12 cellular contexts compared by ENCODE assay signal in the genomic region with DNA sequence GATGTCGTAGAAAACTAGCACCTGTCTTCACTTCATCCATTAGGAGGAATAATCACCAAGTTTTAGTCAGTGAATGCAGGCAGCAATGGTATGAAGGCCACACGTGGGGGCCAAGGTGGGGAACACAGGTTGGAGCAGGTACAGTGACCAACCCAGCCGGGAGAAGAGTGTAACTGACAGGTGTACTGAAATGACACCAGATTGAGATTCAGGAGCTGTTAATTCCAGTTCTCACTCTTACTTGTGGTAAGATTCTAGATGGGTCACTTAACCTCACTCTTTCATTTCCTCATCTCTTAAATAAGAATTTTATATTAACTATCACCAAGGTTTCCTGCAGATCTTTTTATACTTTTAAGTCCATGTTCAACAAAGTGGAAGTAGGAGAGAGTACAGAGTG.
A peak's percentile ranks its signal among the peaks of the same experiment; 100 is the strongest.
DNase-seq lines count a peak whose midpoint lies in the region; ATAC-seq, FAIRE-seq and TF ChIP-seq lines count a peak whose summit lies in the region.
"Had no signal": no experiment of that assay in that cellular context is flagged by ENCODE, and none has a peak within 500 bp of the region (broad histone marks: within the 10 kb centered on the region; RNA-seq: fewer than 3 reads in every experiment).

No MANE protein-coding gene starts in this region.

- no peaks in the 10 kb centered on the region for H3K79me2 ChIP-seq in GM12878 (ENCODE audit: control insufficient read depth, insufficient read depth, low read length)

- no peaks in the 10 kb centered on the region for H3K27me3 ChIP-seq in GM12878 (replicated peaks in 1 of 2; ENCODE audit: control insufficient read depth in 2 of 2, insufficient read depth in 2 of 2, low read length in 1 of 2)
- H3K27me3 ChIP-seq: right atrium auricular region had no signal

- no peak for TF ChIP-seq CTCF in GM12878 (IDR thresholded peaks at IDR 0.05 in 2 of 3, conservative IDR thresholded peaks at IDR 0.05 in 1 of 3; ENCODE audit: control insufficient read depth in 2 of 3, extremely low read depth in 1 of 3, insufficient read depth in 1 of 3, low read depth in 3 of 3, low read length in 3 of 3)

- H3K36me3 ChIP-seq in GM12878 (ENCODE audit: control insufficient read depth in 2 of 2, insufficient read depth in 2 of 2, low read length in 1 of 2): no peaks in the 10 kb centered on the region
- H3K36me3 ChIP-seq: right atrium auricular region had no signal

- DNase-seq in GM12878 (ENCODE audit: low read depth, low spot score) (no peak), DMS114 treated with DMSO at 0.1 percent for 48 hours (lab: John Stamatoyannopoulos, UW; ENCODE audit: unreplicated experiment) (no peak), middle frontal gyrus (ENCODE audit: extremely low spot score, low spot score) (no peak)
- no peak for DNase-seq in T-helper 2 cell treated with Interferon-gamma antibody and Interleukin-4, amounts not matched to agents 5 μg/mL and 100 μg/mL, for 36 hours (ENCODE audit: low spot score)
- DNase-seq: activated CD8-positive, alpha-beta memory T cell treated with anti-CD3 and anti-CD28 coated beads, Interleukin-2, amount 50 U/mL, for 48 hours; H9; KG1; substantia nigra had no signal

- H3K9me3 ChIP-seq in GM12878 (replicated peaks; ENCODE audit: control insufficient read depth, insufficient read depth, low read length): no peaks in the 10 kb centered on the region
- H3K9me3 ChIP-seq: right atrium auricular region had no signal

- FAIRE-seq in GM12878 (lab: Jason Lieb, UNC): no peak

- no peak for TF ChIP-seq POLR2A in GM12878 (IDR thresholded peaks at IDR 0.05; ENCODE audit: low read depth, low read length)

- SMC1A ChIA-PET in GM12878 (lab: Charles Lee; ENCODE audit: uncharacterized antibody, unreplicated experiment): no interaction called here

- no peak for TF ChIP-seq EP300 in GM12878 (IDR thresholded peaks at IDR 0.05; ENCODE audit: borderline replicate concordance in 1 of 2, control insufficient read depth in 1 of 2, low read depth in 2 of 2, low read length in 2 of 2)

- H3K4me3 Mint-ChIP-seq in T-helper 2 cell treated with Interferon-gamma antibody and Interleukin-4, amounts not matched to agents 5 μg/mL and 100 μg/mL, for 36 hours: no peak overlapping the region
- H3K4me3 Mint-ChIP-seq: H9 had no signal

- CTCF ChIA-PET in GM12878 (lab: Yijun Ruan, JAX): no interaction called here

- H3K27ac Mint-ChIP-seq in T-helper 2 cell treated with Interferon-gamma antibody and Interleukin-4, amounts not matched to agents 5 μg/mL and 100 μg/mL, for 36 hours: no peak overlapping the region
- H3K27ac Mint-ChIP-seq: H9 had no signal

- RAD21 ChIA-PET in GM12878 (lab: Charles Lee; ENCODE audit: unreplicated experiment): no interaction called here

- no peak for TF ChIP-seq RAD21 in GM12878 (IDR thresholded peaks at IDR 0.05; ENCODE audit: insufficient read depth, low read depth, low read length)

- no peaks in the 10 kb centered on the region for H4K20me1 ChIP-seq in GM12878 (ENCODE audit: control insufficient read depth, insufficient read depth)

- H3K9ac ChIP-seq in GM12878 (ENCODE audit: control insufficient read depth, insufficient read depth, low read length): no peak overlapping the region

- H3K4me3 ChIP-seq in GM12878: no peak overlapping the region
- H3K4me3 ChIP-seq: right atrium auricular region had no signal

- intact Hi-C loops in GM12878 (cut with micrococcal nuclease; ENCODE audit: unreplicated experiment): no loop called here

- no peak overlapping the region for H3K4me2 ChIP-seq in GM12878 (ENCODE audit: control insufficient read depth, insufficient read depth)

- ATAC-seq in GM19043 (IDR thresholded peaks at IDR 0.05; ENCODE audit: low read depth, unreplicated experiment): peak; percentile 91
- ATAC-seq in GM21737 (IDR thresholded peaks at IDR 0.05; ENCODE audit: unreplicated experiment): peak; percentile 95
- ATAC-seq in HG03108 (IDR thresholded peaks at IDR 0.05; ENCODE audit: unreplicated experiment): peak; percentile 79
- peak; percentile 85 for ATAC-seq in GM12878

- H3K4me1 Mint-ChIP-seq in T-helper 2 cell treated with Interferon-gamma antibody and Interleukin-4, amounts not matched to agents 5 μg/mL and 100 μg/mL, for 36 hours (ENCODE audit: low read depth): no peaks in the 10 kb centered on the region

- WGBS in GM12878 (ENCODE audit: insufficient coverage, insufficient replicate concordance, low lambda C conversion rate, missing lambda C conversion rate): 17% methylated on average over 3 of the region's 3 CpGs

- POLR2A ChIA-PET in GM12878 (lab: Charles Lee): no interaction called here

- H3K4me1 ChIP-seq in GM12878 (ENCODE audit: control insufficient read depth, insufficient read depth, low read length): peaks cover 3% of the 10 kb centered on the region; the same call in 1 of the 2 replicates
- H3K4me1 ChIP-seq: right atrium auricular region had no signal

- no peak overlapping the region for H3K27ac ChIP-seq in GM12878 (ENCODE audit: control insufficient read depth, insufficient read depth)
- H3K27ac ChIP-seq: right atrium auricular region had no signal

- H3K9me3 Mint-ChIP-seq in T-helper 2 cell treated with Interferon-gamma antibody and Interleukin-4, amounts not matched to agents 5 μg/mL and 100 μg/mL, for 36 hours: no peaks in the 10 kb centered on the region
- H3K9me3 Mint-ChIP-seq: H9 had no signal

- in situ Hi-C loops in GM12878 (cut with MboI): no loop called here

- no peaks in the 10 kb centered on the region for H3K27me3 Mint-ChIP-seq in T-helper 2 cell treated with Interferon-gamma antibody and Interleukin-4, amounts not matched to agents 5 μg/mL and 100 μg/mL, for 36 hours (ENCODE audit: low read depth)

- no peaks in the 10 kb centered on the region for H3K36me3 Mint-ChIP-seq in T-helper 2 cell treated with Interferon-gamma antibody and Interleukin-4, amounts not matched to agents 5 μg/mL and 100 μg/mL, for 36 hours (ENCODE audit: low read depth)

- no TSS peak for BruUV-seq in GM12878 (replicated peaks; lab: Mats Ljungman, UMichigan)

- no peak overlapping the region for H2AFZ ChIP-seq in GM12878 (ENCODE audit: control insufficient read depth, low read depth, low read length)

TF ChIP-seq in GM12878, 131 proteins besides CTCF, POLR2A, EP300 and RAD21 (continues in another document):
- TF ChIP-seq PAX5 (IDR thresholded peaks at IDR 0.05; ENCODE audit: borderline replicate concordance, low read depth, low read length) (0 out of 2 replicates have a peak, but pooled peaks have one; percentile 9), SPI1 (IDR thresholded peaks at IDR 0.05; ENCODE audit: borderline replicate concordance, insufficient read depth, low read depth, low read length) (peak; percentile 55), RUNX3 (IDR thresholded peaks at IDR 0.05; ENCODE audit: low read length) (peak; percentile 59), JUNB (IDR thresholded peaks at IDR 0.05) (0 out of 2 replicates have a peak, but pooled peaks have one; percentile 9), BRCA1 (IDR thresholded peaks at IDR 0.05; ENCODE audit: low read depth, low read length) (no peak)
- TF ChIP-seq, protein P1, sequence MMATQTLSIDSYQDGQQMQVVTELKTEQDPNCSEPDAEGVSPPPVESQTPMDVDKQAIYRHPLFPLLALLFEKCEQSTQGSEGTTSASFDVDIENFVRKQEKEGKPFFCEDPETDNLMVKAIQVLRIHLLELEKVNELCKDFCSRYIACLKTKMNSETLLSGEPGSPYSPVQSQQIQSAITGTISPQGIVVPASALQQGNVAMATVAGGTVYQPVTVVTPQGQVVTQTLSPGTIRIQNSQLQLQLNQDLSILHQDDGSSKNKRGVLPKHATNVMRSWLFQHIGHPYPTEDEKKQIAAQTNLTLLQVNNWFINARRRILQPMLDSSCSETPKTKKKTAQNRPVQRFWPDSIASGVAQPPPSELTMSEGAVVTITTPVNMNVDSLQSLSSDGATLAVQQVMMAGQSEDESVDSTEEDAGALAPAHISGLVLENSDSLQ (IDR thresholded peaks at IDR 0.05): peak; percentile 33; the same call in 1 of the 2 replicates
- TF ChIP-seq, protein P2, sequence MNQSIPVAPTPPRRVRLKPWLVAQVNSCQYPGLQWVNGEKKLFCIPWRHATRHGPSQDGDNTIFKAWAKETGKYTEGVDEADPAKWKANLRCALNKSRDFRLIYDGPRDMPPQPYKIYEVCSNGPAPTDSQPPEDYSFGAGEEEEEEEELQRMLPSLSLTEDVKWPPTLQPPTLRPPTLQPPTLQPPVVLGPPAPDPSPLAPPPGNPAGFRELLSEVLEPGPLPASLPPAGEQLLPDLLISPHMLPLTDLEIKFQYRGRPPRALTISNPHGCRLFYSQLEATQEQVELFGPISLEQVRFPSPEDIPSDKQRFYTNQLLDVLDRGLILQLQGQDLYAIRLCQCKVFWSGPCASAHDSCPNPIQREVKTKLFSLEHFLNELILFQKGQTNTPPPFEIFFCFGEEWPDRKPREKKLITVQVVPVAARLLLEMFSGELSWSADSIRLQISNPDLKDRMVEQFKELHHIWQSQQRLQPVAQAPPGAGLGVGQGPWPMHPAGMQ (IDR thresholded peaks at IDR 0.05; ENCODE audit: borderline replicate concordance): no peak
